In genomic region chr19:43107401-43107800, GRCh38 we compare ENCODE assay signal across 19 cellular contexts. TPM values are rescaled to one million over a fixed set of nuclear protein-coding genes. Genes with fewer than 3 reads are reported as not detected.
"Had no signal": no experiment of that assay in that cellular context is flagged by ENCODE, and none has a peak within 500 bp of the region (broad histone marks: within the 10 kb centered on the region; RNA-seq: fewer than 3 reads in every experiment).

No MANE protein-coding gene starts in this region.

RNA-seq across cellular contexts. Expression of gene PSG2, which starts 24.9 kb away (rescaled TPM):
- total RNA-seq: dermis blood vessel endothelial cell, dorsolateral prefrontal cortex, endothelial cell of umbilical vein, epithelial cell of proximal tubule, esophagus muscularis mucosa, fibroblast of lung, gastrocnemius medialis, glomerular endothelial cell, heart right ventricle, kidney epithelial cell, left cardiac atrium, left lung, left ventricle myocardium superior, lower lobe of right lung, lung microvascular endothelial cell, mesenteric fat pad, mesothelial cell of epicardium, mucosa of descending colon had no signal
- polyA plus RNA-seq: endothelial cell of umbilical vein, esophagus, heart right ventricle had no signal
